7 cellular contexts compared by ENCODE assay signal in genomic region chr4:185210102-185210981, GRCh38. TPM values are rescaled to one million over a fixed set of nuclear protein-coding genes. Genes with fewer than 3 reads are reported as not detected.
DNase-seq lines count a peak whose midpoint lies in the region; ATAC-seq, FAIRE-seq and TF ChIP-seq lines count a peak whose summit lies in the region.

No MANE protein-coding gene starts in this region.

- CTCF ChIA-PET in naive thymus-derived CD4-positive, alpha-beta T cell (lab: Charles Lee): no interaction called here

- peaks cover 0 to 15% (median 0%) of the 10 kb centered on the region in 5 donors for H3K27me3 Mint-ChIP-seq in naive thymus-derived CD4-positive, alpha-beta T cell

- TF ChIP-seq POLR2A in suprapubic skin (IDR thresholded peaks at IDR 0.05): no peak

- no peaks in the 10 kb centered on the region for H3K36me3 ChIP-seq in naive thymus-derived CD4-positive, alpha-beta T cell (ENCODE audit: control insufficient read depth in 2 of 3, insufficient read depth in 3 of 3, low read length in 3 of 3)
- H3K36me3 ChIP-seq in suprapubic skin: no peaks in the 10 kb centered on the region

- TF ChIP-seq EP300 in suprapubic skin (IDR thresholded peaks at IDR 0.05): no peak

- H3K9me3 ChIP-seq in naive thymus-derived CD4-positive, alpha-beta T cell (ENCODE audit: control insufficient read depth in 2 of 3, low read length in 3 of 3): no peaks in the 10 kb centered on the region
- no peaks in the 10 kb centered on the region for H3K9me3 ChIP-seq in suprapubic skin

- no peak for TF ChIP-seq CTCF in HFF-Myc (IDR thresholded peaks at IDR 0.05; ENCODE audit: low read depth, low read length, missing control alignments)
- no peak for TF ChIP-seq CTCF in suprapubic skin (IDR thresholded peaks at IDR 0.05)

- no peaks in the 10 kb centered on the region for H3K9me3 Mint-ChIP-seq in naive thymus-derived CD4-positive, alpha-beta T cell

- H3K4me3 ChIP-seq in HFF-Myc (replicated peaks; ENCODE audit: low read depth, low read length): peak overlapping the region; percentile 73
- peak overlapping the region; percentile 81 for H3K4me3 ChIP-seq in naive thymus-derived CD4-positive, alpha-beta T cell (ENCODE audit: low read length)
- H3K4me3 ChIP-seq in suprapubic skin: peak overlapping the region; percentile 84

- H3K27ac Mint-ChIP-seq in naive thymus-derived CD4-positive, alpha-beta T cell: peak overlapping the region; percentile 19 to 82 (median 71)

- H3K36me3 Mint-ChIP-seq in naive thymus-derived CD4-positive, alpha-beta T cell: peaks cover 0 to 6% (median 0%) of the 10 kb centered on the region in 5 donors

- 1% methylated on average over 42 of the region's 84 CpGs for WGBS in suprapubic skin

- peaks cover 21 to 50% (median 36%) of the 10 kb centered on the region in 7 donors for H3K4me1 Mint-ChIP-seq in naive thymus-derived CD4-positive, alpha-beta T cell

- intact Hi-C loops in naive thymus-derived CD4-positive, alpha-beta T cell (cut with micrococcal nuclease): loop anchor here (1.0 to 5.0 kb wide), 5 partner anchors 8 to 387 kb away; no protein-coding TSS in a partner anchor

- DNase-seq in GM18507 (ENCODE audit: extremely low spot score, insufficient read length, low read depth): no peak
- no peak for DNase-seq in HFF-Myc (ENCODE audit: extremely low read depth, low read depth)
- DNase-seq in NCI-H69 (lab: John Stamatoyannopoulos, UW): peak; percentile 73
- DNase-seq in activated T-helper 1 cell treated with anti-CD3 and anti-CD28 coated beads, Interleukin-2, amount 50 U/mL, for 16 hours (ENCODE audit: low read depth in 1 of 2, low spot score in 1 of 2): peak; percentile 13 to 15
- peak; percentile 64 for DNase-seq in fibroblast of gingiva (ENCODE audit: low read depth)
- peak; percentile 21 to 58 (median 45) for DNase-seq in naive thymus-derived CD4-positive, alpha-beta T cell
- DNase-seq in suprapubic skin (ENCODE audit: low spot score in 2 of 2): peak; percentile 79 to 84

- H3K4me3 Mint-ChIP-seq in naive thymus-derived CD4-positive, alpha-beta T cell: peak overlapping the region; percentile 66 to 93 (median 90)

- H3K4me1 ChIP-seq in naive thymus-derived CD4-positive, alpha-beta T cell (ENCODE audit: control insufficient read depth in 2 of 2, insufficient read depth in 2 of 2, low read length in 2 of 2): peaks cover 16 to 17% of the 10 kb centered on the region in 2 donors
- peaks cover 21% of the 10 kb centered on the region for H3K4me1 ChIP-seq in suprapubic skin

- no peaks in the 10 kb centered on the region for H3K27me3 ChIP-seq in naive thymus-derived CD4-positive, alpha-beta T cell (ENCODE audit: control insufficient read depth in 2 of 2, insufficient read depth in 2 of 2, low read length in 2 of 2)
- no peaks in the 10 kb centered on the region for H3K27me3 ChIP-seq in suprapubic skin

- FAIRE-seq in GM18507 (lab: Jason Lieb, UNC): peak; percentile 42

- peak; percentile 38 for ATAC-seq in naive thymus-derived CD4-positive, alpha-beta T cell

- peak overlapping the region; percentile 24 for H3K27ac ChIP-seq in naive thymus-derived CD4-positive, alpha-beta T cell (ENCODE audit: low read depth, low read length)
- peak overlapping the region; percentile 90 for H3K27ac ChIP-seq in suprapubic skin

- POLR2A ChIA-PET in naive thymus-derived CD4-positive, alpha-beta T cell (lab: Charles Lee): interaction anchor here (1.6 to 3.6 kb wide), 4 partner anchors 27 to 186 kb away, joined by 6 to 19 read pairs (median 6); partner anchors contain the start of genes ANKRD37 and LRP2BP

RNA-seq across cellular contexts. Expression of gene SNX25, which starts 0.9 kb away (rescaled TPM):
- 10 to 100 TPM in 3 of 5 experiments, 1 to 10 TPM in 2; 8.0 to 18.9 (median 14.3) TPM for total RNA-seq in naive thymus-derived CD4-positive, alpha-beta T cell
- 1 to 10 TPM; 3.9 to 4.3 TPM for polyA plus RNA-seq in naive thymus-derived CD4-positive, alpha-beta T cell
- 10 to 100 TPM; 13.3 to 39.3 (median 15.3) TPM for total RNA-seq in suprapubic skin

RNA-seq across cellular contexts. Expression of gene CFAP97, which starts 6.5 kb away (rescaled TPM):
- 10 to 100 TPM; 23.6 to 46.5 (median 38.0) TPM for total RNA-seq in naive thymus-derived CD4-positive, alpha-beta T cell
- 100 to 1,000 TPM in 1 of 2 donors, 10 to 100 TPM in 1; 95.4 to 103 TPM for polyA plus RNA-seq in naive thymus-derived CD4-positive, alpha-beta T cell
- total RNA-seq in suprapubic skin: 10 to 100 TPM; 26.7 to 33.0 (median 30.9) TPM

Comparison
In these comparisons a context has a peak if more than half of its experiments do, and no peak if none do; other contexts are left out.
1. DNase-seq: peak in NCI-H69 (single experiment), activated T-helper 1 cell treated with anti-CD3 and anti-CD28 coated beads, Interleukin-2, amount 50 U/mL, for 16 hours (2 of 2), fibroblast of gingiva (single experiment), naive thymus-derived CD4-positive, alpha-beta T cell (9 of 9) and suprapubic skin (2 of 2); none in GM18507 (single experiment) and HFF-Myc (single experiment).
2. Peak in every context shown above with its lines, with median percentiles within 50 percentile points of each other: H3K4me3 ChIP-seq.